Comparison of ENCODE assay signal across 16 cellular contexts in the genomic region with DNA sequence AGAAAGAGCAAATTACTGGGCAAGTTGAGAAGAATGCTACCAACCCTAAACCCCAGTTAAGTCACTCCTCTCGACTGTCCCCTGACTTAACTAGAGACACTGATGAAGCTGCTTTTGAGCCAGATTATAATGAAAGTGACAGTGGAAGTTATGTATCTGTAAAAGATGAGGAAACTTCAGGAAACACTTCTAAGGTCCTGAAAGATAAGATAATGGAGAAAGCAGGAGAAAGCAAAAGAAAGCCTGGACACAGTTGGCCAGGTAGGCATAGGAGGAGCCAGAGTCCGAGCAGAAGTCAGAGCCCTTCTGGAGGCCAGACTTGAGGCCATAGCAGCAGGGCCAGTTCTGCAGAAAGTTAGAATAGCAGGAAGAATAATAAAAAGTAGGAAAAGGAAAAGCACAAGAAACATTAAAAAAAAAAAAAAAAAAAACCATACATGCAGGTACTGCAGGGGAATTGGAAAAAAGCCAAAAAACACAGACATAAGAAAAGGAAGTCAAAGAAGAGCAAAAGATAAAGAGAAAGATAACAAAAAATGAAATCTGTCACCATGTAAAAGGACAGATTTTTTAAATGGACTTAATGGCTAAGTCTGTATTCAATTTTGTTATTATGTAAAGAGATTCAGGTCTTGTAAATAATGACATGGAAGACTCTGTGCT.
"Had no signal": no experiment of that assay in that cellular context is flagged by ENCODE, and none has a peak within 500 bp of the region (broad histone marks: within the 10 kb centered on the region; RNA-seq: fewer than 3 reads in every experiment).

No MANE protein-coding gene starts in this region.

- DNase-seq: activated CD8-positive, alpha-beta T cell treated with anti-CD3 and anti-CD28 coated beads, Interleukin-2, amount 10 ng/mL, durations not matched to agents 7 days and 5 days; activated naive CD4-positive, alpha-beta T cell treated with anti-CD3 and anti-CD28 coated beads, Interleukin-2, amount 10 ng/mL, durations not matched to agents 7 days and 5 days; adrenal gland; body of pancreas; foreskin fibroblast; head of caudate nucleus; mucosa of descending colon; ovary; stimulated activated CD4-positive, alpha-beta T cell treated with anti-CD3 and anti-CD28 coated beads, Interleukin-4, amount 100 ng/mL, for 4 hours; stimulated activated naive CD8-positive, alpha-beta T cell treated with anti-CD3 and anti-CD28 coated beads, Interleukin-15, amount 100 ng/mL, for 72 hours; T-cell had no signal

- H3K27me3 ChIP-seq: adrenal gland, body of pancreas, ovary had no signal

- H3K4me1 ChIP-seq: body of pancreas had no signal

- H3K4me1 Mint-ChIP-seq: activated naive CD4-positive, alpha-beta T cell treated with anti-CD3 and anti-CD28 coated beads, Interleukin-2, amount 10 ng/mL, durations not matched to agents 7 days and 5 days; stimulated activated naive CD8-positive, alpha-beta T cell treated with anti-CD3 and anti-CD28 coated beads, Interleukin-15, amount 100 ng/mL, for 72 hours had no signal

- H3K4me3 ChIP-seq: adrenal gland, body of pancreas, mucosa of descending colon, ovary, thoracic aorta had no signal

- H3K36me3 ChIP-seq: adrenal gland, ovary, thoracic aorta had no signal

- H3K36me3 Mint-ChIP-seq: activated naive CD4-positive, alpha-beta T cell treated with anti-CD3 and anti-CD28 coated beads, Interleukin-2, amount 10 ng/mL, durations not matched to agents 7 days and 5 days; T-cell had no signal

- H3K4me3 Mint-ChIP-seq: activated CD8-positive, alpha-beta T cell treated with anti-CD3 and anti-CD28 coated beads, Interleukin-2, amount 10 ng/mL, durations not matched to agents 7 days and 5 days; activated naive CD4-positive, alpha-beta T cell treated with anti-CD3 and anti-CD28 coated beads, Interleukin-2, amount 10 ng/mL, durations not matched to agents 7 days and 5 days; activated T-helper 17 cell treated with anti-CD3 and anti-CD28 coated beads, Interleukin-2, amount 50 U/mL, for 72 hours; dendritic cell treated with granulocyte-macrophage colony-stimulating factor and Interleukin-4, amounts not matched to agents 40 ng/mL and 50 ng/mL, for 4 days; natural killer cell treated with Interleukin-12 subunit alpha and Interleukin-12 subunit beta and Interleukin-15 and Interleukin-18, amount 100 ng/mL, for 72 hours; stimulated activated naive CD8-positive, alpha-beta T cell treated with anti-CD3 and anti-CD28 coated beads, Interleukin-15, amount 100 ng/mL, for 72 hours; T-cell had no signal

- ATAC-seq: activated CD8-positive, alpha-beta T cell treated with anti-CD3 and anti-CD28 coated beads, Interleukin-2, amount 10 ng/mL, durations not matched to agents 7 days and 5 days; activated T-helper 17 cell treated with anti-CD3 and anti-CD28 coated beads, Interleukin-2, amount 50 U/mL, for 72 hours; body of pancreas; mucosa of descending colon; natural killer cell treated with Interleukin-12 subunit alpha and Interleukin-12 subunit beta and Interleukin-15 and Interleukin-18, amount 100 ng/mL, for 72 hours; stimulated activated naive CD8-positive, alpha-beta T cell treated with anti-CD3 and anti-CD28 coated beads, Interleukin-15, amount 100 ng/mL, for 72 hours; T-cell had no signal

- H3K27ac Mint-ChIP-seq: activated CD8-positive, alpha-beta T cell treated with anti-CD3 and anti-CD28 coated beads, Interleukin-2, amount 10 ng/mL, durations not matched to agents 7 days and 5 days; activated naive CD4-positive, alpha-beta T cell treated with anti-CD3 and anti-CD28 coated beads, Interleukin-2, amount 10 ng/mL, durations not matched to agents 7 days and 5 days; activated T-helper 17 cell treated with anti-CD3 and anti-CD28 coated beads, Interleukin-2, amount 50 U/mL, for 72 hours; dendritic cell treated with granulocyte-macrophage colony-stimulating factor and Interleukin-4, amounts not matched to agents 40 ng/mL and 50 ng/mL, for 4 days; natural killer cell treated with Interleukin-12 subunit alpha and Interleukin-12 subunit beta and Interleukin-15 and Interleukin-18, amount 100 ng/mL, for 72 hours; T-cell had no signal

- H3K9me3 ChIP-seq: adrenal gland, body of pancreas, ovary had no signal

- H3K27ac ChIP-seq: adrenal gland, body of pancreas, ovary, thoracic aorta, VCaP had no signal
